Comparison of ENCODE assay signal across 8 cellular contexts in the genomic region with DNA sequence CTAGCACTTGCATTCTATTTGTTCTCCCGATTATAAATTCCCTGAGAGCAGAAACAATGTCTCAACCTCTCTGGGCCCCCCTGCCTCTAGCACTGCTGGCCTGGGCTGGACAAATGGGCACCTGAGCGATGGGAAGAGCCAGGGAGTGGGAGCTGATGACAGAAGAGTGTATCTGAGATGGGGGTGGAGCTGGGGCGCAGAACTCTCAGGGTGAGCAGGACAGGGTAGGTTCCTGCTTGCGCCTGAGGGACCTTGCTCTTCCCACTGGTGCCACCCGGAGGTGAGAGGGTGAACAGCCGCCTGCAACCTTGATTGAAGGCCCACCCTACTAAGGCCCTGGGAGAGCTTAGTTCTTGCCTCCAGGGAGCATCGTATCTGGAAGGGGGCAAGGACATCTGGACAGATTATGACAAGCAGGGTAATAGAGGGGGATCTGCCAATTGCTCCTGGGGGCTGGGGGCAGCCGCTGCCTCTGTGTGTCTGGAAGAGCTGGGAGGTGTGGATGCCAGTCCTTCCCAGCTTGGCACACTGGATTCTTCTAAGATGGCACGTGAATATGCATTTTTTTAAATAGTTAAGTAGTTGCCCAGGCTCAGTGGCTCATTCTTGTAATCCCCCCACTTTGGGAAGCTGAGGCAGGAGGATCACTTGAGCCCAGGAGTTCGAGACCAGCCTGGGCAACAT. TPM values are rescaled to one million over a fixed set of nuclear protein-coding genes. Genes with fewer than 3 reads are reported as not detected.
DNase-seq lines count a peak whose midpoint lies in the region; ATAC-seq and TF ChIP-seq lines count a peak whose summit lies in the region.

No MANE protein-coding gene starts in this region.

- H3K4me1 ChIP-seq in SJSA1 (replicated peaks), result no peaks in the 10 kb centered on the region

- H3K4me3 ChIP-seq in SJSA1, result no peak overlapping the region

- DNase-seq in G401 (ENCODE audit: low spot score), result peak; percentile 81
- DNase-seq in KG1 (lab: John Stamatoyannopoulos, UW), result peak; percentile 12
- peak; percentile 54 to 82 for DNase-seq in SJSA1 (ENCODE audit: low read depth in 1 of 2, low spot score in 2 of 2)
- DNase-seq in caudate nucleus (lab: John Stamatoyannopoulos, UW), result peak in 51 of 61 donors; percentile 7 to 73 (median 40)
- peak; percentile 46 to 64 for DNase-seq in left colon
- DNase-seq in stimulated activated CD4-positive, alpha-beta T cell treated with anti-CD3 and anti-CD28 coated beads, Interleukin-4, amount 100 ng/mL, for 48 hours (ENCODE audit: low read depth in 2 of 2), result peak; percentile 25 to 30

- H3K9me3 ChIP-seq in SJSA1 (replicated peaks), result no peaks in the 10 kb centered on the region

- in situ Hi-C loops in G401 (cut with HindIII; ENCODE audit: low sequenced_read_pairs), result no loop called here

- H3K36me3 ChIP-seq in SJSA1, result peaks cover 90% of the 10 kb centered on the region

- peak; percentile 79 for TF ChIP-seq CTCF in 22Rv1 (IDR thresholded peaks at IDR 0.05)

- ATAC-seq in left colon, result peak; percentile 92
- no peak for ATAC-seq in HG03196 (IDR thresholded peaks at IDR 0.05; ENCODE audit: unreplicated experiment)

- intact Hi-C loops in left colon (cut with DNase I, micrococcal nuclease), result loop anchor here in 1 of 2 donors (10.0 kb wide), 1 partner anchor 169 kb away; no protein-coding TSS in a partner anchor

- no peaks in the 10 kb centered on the region for H3K27me3 ChIP-seq in SJSA1 (replicated peaks)

- no peak overlapping the region for H3K27ac ChIP-seq in 22Rv1
- H3K27ac ChIP-seq in SJSA1, result no peak overlapping the region
- no peak overlapping the region for H3K27ac ChIP-seq in caudate nucleus (ENCODE audit: low read depth, low read length)

RNA-seq across cellular contexts. Expression of gene TSPAN9, which starts 43.0 kb away (rescaled TPM):
- 18.8 and 19.1 TPM in 2 replicates for total RNA-seq in G401 (2014; rRNA removed; shearing (Covaris generic))
- 21.5 and 23.0 TPM in 2 replicates for total RNA-seq in SJSA1 (2014; rRNA removed; shearing (Covaris generic))
- 1 to 10 TPM; 7.1 to 9.6 TPM for total RNA-seq in left colon

Comparison
In these comparisons a context has a peak if more than half of its experiments do, and no peak if none do; other contexts are left out.
1. DNase-seq: peak in every context shown above with its lines; median percentile 81 in G401; 68 in SJSA1; 55 in left colon; 40 in caudate nucleus; 28 in stimulated activated CD4-positive, alpha-beta T cell treated with anti-CD3 and anti-CD28 coated beads, Interleukin-4, amount 100 ng/mL, for 48 hours; 12 in KG1.